ENCODE assay signal across 8 cellular contexts in genomic region chr7:30163231-30163894, GRCh38. TPM values are rescaled to one million over a fixed set of nuclear protein-coding genes. Genes with fewer than 3 reads are reported as not detected.
DNase-seq lines count a peak whose midpoint lies in the region; ATAC-seq, FAIRE-seq and TF ChIP-seq lines count a peak whose summit lies in the region.

No MANE protein-coding gene starts in this region.

- FAIRE-seq in pancreas (lab: Jason Lieb, UNC), result no peak

- peak overlapping the region; percentile 45 for H3K4me3 ChIP-seq in SJCRH30
- no peak overlapping the region for H3K4me3 ChIP-seq in pancreas
- H3K4me3 ChIP-seq in testis, result no peak overlapping the region

- no peaks in the 10 kb centered on the region for H3K9me3 Mint-ChIP-seq in endothelial cell (ENCODE audit: unreplicated experiment)
- no peaks in the 10 kb centered on the region for H3K9me3 Mint-ChIP-seq in progenitor cell of endocrine pancreas (ENCODE audit: low read depth)

- H3K27me3 ChIP-seq in SJCRH30 (no peaks in the 10 kb centered on the region), pancreas (no peaks in the 10 kb centered on the region), testis (no peaks in the 10 kb centered on the region)

- peak overlapping the region; percentile 69 for H3K27ac ChIP-seq in SJCRH30
- no peak overlapping the region for H3K27ac ChIP-seq in pancreas
- no peak overlapping the region for H3K27ac ChIP-seq in testis

- H3K4me1 ChIP-seq in SJCRH30 (peaks cover 17% of the 10 kb centered on the region), pancreas (peaks cover 6 to 21% (median 10%) of the 10 kb centered on the region in 3 donors), testis (peaks cover 4% of the 10 kb centered on the region)

- no peaks in the 10 kb centered on the region for H3K9me3 ChIP-seq in SJCRH30 (replicated peaks)
- no peaks in the 10 kb centered on the region for H3K9me3 ChIP-seq in pancreas
- no peaks in the 10 kb centered on the region for H3K9me3 ChIP-seq in testis

- peaks cover 62% of the 10 kb centered on the region for H3K4me1 Mint-ChIP-seq in endothelial cell (ENCODE audit: unreplicated experiment)
- peaks cover 58% of the 10 kb centered on the region for H3K4me1 Mint-ChIP-seq in progenitor cell of endocrine pancreas (ENCODE audit: low read depth)

- no peak for TF ChIP-seq POLR2A in testis (IDR thresholded peaks at IDR 0.05)

- H3K4me3 Mint-ChIP-seq in endothelial cell (ENCODE audit: unreplicated experiment) (no peak overlapping the region), progenitor cell of endocrine pancreas (ENCODE audit: low read depth) (no peak overlapping the region)

- TF ChIP-seq CTCF in endothelial cell (IDR thresholded peaks at IDR 0.05; ENCODE audit: unreplicated experiment) (no peak), progenitor cell of endocrine pancreas (IDR thresholded peaks at IDR 0.05; ENCODE audit: unreplicated experiment) (no peak), pancreas (IDR thresholded peaks at IDR 0.05) (no peak), testis (IDR thresholded peaks at IDR 0.05) (no peak)

- peak; percentile 46 to 47 for ATAC-seq in activated CD4-positive, CD25-positive, alpha-beta regulatory T cell treated with anti-CD3 and anti-CD28 coated beads, Interleukin-2, amount 50 U/mL, for 24 hours
- peak; percentile 55 for ATAC-seq in HG03432 (IDR thresholded peaks at IDR 0.05; ENCODE audit: unreplicated experiment)
- no peak for ATAC-seq in pancreas

- no peaks in the 10 kb centered on the region for H3K36me3 Mint-ChIP-seq in endothelial cell (ENCODE audit: low read depth, unreplicated experiment)
- H3K36me3 Mint-ChIP-seq in progenitor cell of endocrine pancreas (ENCODE audit: insufficient read depth), result peaks cover 1% of the 10 kb centered on the region

- no peak for DNase-seq in activated CD4-positive, CD25-positive, alpha-beta regulatory T cell treated with anti-CD3 and anti-CD28 coated beads, Interleukin-2, amount 50 U/mL, for 72 hours
- DNase-seq in SJCRH30, result peak; percentile 72 to 77
- DNase-seq in endothelial cell (ENCODE audit: low spot score), result no peak
- DNase-seq in progenitor cell of endocrine pancreas (ENCODE audit: low spot score, unreplicated experiment), result no peak
- DNase-seq in pancreas, result no peak
- no peak for DNase-seq in testis

- intact Hi-C loops in pancreas (cut with DNase I), result loop anchor here in 2 of 3 donors (10.0 kb wide), 3 partner anchors 111 to 401 kb away; no protein-coding TSS in a partner anchor
- intact Hi-C loops in testis (cut with DNase I; ENCODE audit: low total_unique reads), result no loop called here

- H3K27me3 Mint-ChIP-seq in endothelial cell (ENCODE audit: unreplicated experiment), result peaks cover 2% of the 10 kb centered on the region
- peaks cover under 1% of the 10 kb centered on the region for H3K27me3 Mint-ChIP-seq in progenitor cell of endocrine pancreas

- peak overlapping the region; percentile 26 for H3K27ac Mint-ChIP-seq in endothelial cell (ENCODE audit: unreplicated experiment)
- peak overlapping the region; percentile 87 for H3K27ac Mint-ChIP-seq in progenitor cell of endocrine pancreas

- H3K36me3 ChIP-seq in SJCRH30 (no peaks in the 10 kb centered on the region), pancreas (no peaks in the 10 kb centered on the region), testis (ENCODE audit: low read depth, missing control alignments) (no peaks in the 10 kb centered on the region)

- WGBS in pancreas, 2 donors, result 68 to 72% methylated on average over 13 of the region's 13 CpGs
- WGBS in testis, 2 donors, result 60 to 68% methylated on average over 13 of the region's 13 CpGs

RNA-seq across cellular contexts. Expression of gene MTURN, which starts 28.6 kb away (rescaled TPM):
- total RNA-seq in SJCRH30 (2014; rRNA removed; shearing (Covaris generic)), result 26.9 and 27.6 TPM in 2 replicates
- total RNA-seq in endothelial cell (ENCODE audit: unreplicated experiment) (18.0 TPM), progenitor cell of endocrine pancreas (20.0 and 20.1 TPM in 2 replicates), pancreas (10 to 100 TPM in 4 of 6 donors, 1 to 10 TPM in 2; 8.7 to 12.8 (median 11.4) TPM), testis (10 to 100 TPM; 17.3 to 25.6 TPM)
- polyA plus RNA-seq in pancreas (10 to 100 TPM in 1 of 2 donors, 1 to 10 TPM in 1; 8.7 to 14.9 TPM), testis (ENCODE audit: insufficient read depth, low read depth, low replicate concordance) (19.3 TPM)

Comparison
In these comparisons a context has a peak if more than half of its experiments do, and no peak if none do; other contexts are left out.
1. ATAC-seq: peak in activated CD4-positive, CD25-positive, alpha-beta regulatory T cell treated with anti-CD3 and anti-CD28 coated beads, Interleukin-2, amount 50 U/mL, for 24 hours (2 of 2) and HG03432 (single experiment); none in pancreas (0 of 4).
2. DNase-seq: peak in SJCRH30 (2 of 2); none in activated CD4-positive, CD25-positive, alpha-beta regulatory T cell treated with anti-CD3 and anti-CD28 coated beads, Interleukin-2, amount 50 U/mL, for 72 hours (single experiment), endothelial cell (single experiment), progenitor cell of endocrine pancreas (single experiment), pancreas (0 of 6) and testis (single experiment).